8 cellular contexts compared by ENCODE assay signal in the genomic region with DNA sequence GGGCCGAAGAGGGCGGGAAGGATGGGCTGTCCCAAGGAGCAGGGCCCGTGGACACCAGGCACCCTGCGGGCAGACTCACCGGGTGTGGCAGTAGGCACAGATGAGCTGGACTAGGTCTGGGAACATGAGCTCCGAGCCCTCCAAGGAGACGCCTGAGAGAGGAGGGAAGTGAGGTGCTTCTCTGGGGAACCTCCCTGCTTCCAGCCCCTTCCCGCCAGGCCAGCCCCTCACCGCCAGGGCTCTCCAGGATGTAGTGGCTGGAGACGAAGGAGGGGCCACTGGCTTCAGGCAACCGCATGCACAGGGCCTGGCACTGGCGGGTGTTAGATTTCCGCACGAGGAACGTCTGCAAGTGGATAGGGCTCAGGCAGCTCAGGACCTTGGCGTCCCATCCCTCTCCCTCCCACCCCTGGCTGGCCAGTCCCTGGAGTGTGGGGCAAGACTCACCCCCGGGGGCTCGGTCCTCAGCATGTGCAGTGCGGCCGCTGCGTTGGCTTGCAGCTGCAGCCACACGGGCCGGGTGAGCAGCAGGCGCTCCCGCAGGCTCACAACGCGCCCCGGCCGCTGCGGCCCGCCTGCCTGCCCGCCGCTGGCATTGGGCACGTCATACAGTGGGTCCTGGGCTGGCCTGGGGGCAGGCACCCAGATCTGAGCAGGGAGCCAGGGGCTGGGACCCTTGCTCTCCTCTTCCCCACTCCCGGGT. TPM values are rescaled to one million over a fixed set of nuclear protein-coding genes. Genes with fewer than 3 reads are reported as not detected.
DNase-seq lines count a peak whose midpoint lies in the region; ATAC-seq and TF ChIP-seq lines count a peak whose summit lies in the region.

No MANE protein-coding gene starts in this region.

- POLR2A ChIA-PET in activated B cell treated with CpG ODN at 0.5 μM for 24 hours (lab: Charles Lee) = interaction anchor here (0.6 to 1.8 kb wide), 4 partner anchors 8 to 31 kb away, joined by 3 to 9 read pairs (median 4); no protein-coding TSS in a partner anchor

- no peak overlapping the region for H3K27ac ChIP-seq in neutrophil

- DNase-seq in activated T-cell treated with anti-CD3 and anti-CD28 coated beads, Interleukin-2, amount 50 U/mL, for 1 hour = peak; percentile 21
- DNase-seq in activated T-cell treated with anti-CD3 and anti-CD28 coated beads for 4 hours (no peak), activated B cell treated with CpG ODN at 0.5 μM for 24 hours (no peak), fibroblast of villous mesenchyme (ENCODE audit: low read depth) (peak; percentile 72), Ammon's horn (ENCODE audit: low spot score) (no peak), OCI-M2 (lab: John Stamatoyannopoulos, UW; ENCODE audit: unreplicated experiment) (no peak)
- no peak for DNase-seq in NK-92 treated with Interleukin-12 subunit alpha and Interleukin-12 subunit beta, amount 100 ng/mL, for 24 hours (lab: John Stamatoyannopoulos, UW)

- peaks cover 22% of the 10 kb centered on the region in 2 experiments for H3K4me1 ChIP-seq in neutrophil (ENCODE audit: control insufficient read depth in 1 of 2, insufficient read depth in 1 of 2, low read depth in 1 of 2, low read length in 1 of 2)

- H3K4me3 ChIP-seq in fibroblast of villous mesenchyme (ENCODE audit: low read depth, low read length) (peak overlapping the region; percentile 67), neutrophil (ENCODE audit: low read depth in 1 of 2, low read length in 1 of 2) (peak overlapping the region; percentile 8 to 25)

- ATAC-seq in activated B cell treated with CpG ODN at 0.5 μM for 24 hours (ENCODE audit: low read depth) = peak; percentile 29

- H3K27me3 Mint-ChIP-seq in activated B cell treated with CpG ODN at 0.5 μM for 24 hours = peaks cover 6% of the 10 kb centered on the region

- CTCF ChIA-PET in activated B cell treated with CpG ODN at 0.5 μM for 24 hours (lab: Charles Lee) = interaction anchor here (2.4 kb wide), 1 partner anchor 24 kb away, joined by 11 read pairs; no protein-coding TSS in a partner anchor

- TF ChIP-seq CTCF in activated B cell treated with CpG ODN at 0.5 μM for 24 hours (IDR thresholded peaks at IDR 0.05) = no peak
- peak; percentile 7 for TF ChIP-seq CTCF in fibroblast of villous mesenchyme (IDR thresholded peaks at IDR 0.05; ENCODE audit: insufficient read depth, low read depth, low read length)
- TF ChIP-seq CTCF in neutrophil (IDR thresholded peaks at IDR 0.05) = no peak

- H3K9me3 ChIP-seq in neutrophil = no peaks in the 10 kb centered on the region

- H3K4me1 Mint-ChIP-seq in activated B cell treated with CpG ODN at 0.5 μM for 24 hours = peaks cover 22% of the 10 kb centered on the region

- H3K27me3 ChIP-seq in neutrophil = peaks cover 20% of the 10 kb centered on the region

- H3K9me3 Mint-ChIP-seq in activated B cell treated with CpG ODN at 0.5 μM for 24 hours = no peaks in the 10 kb centered on the region

- peaks cover 44% of the 10 kb centered on the region for H3K36me3 ChIP-seq in neutrophil

- intact Hi-C loops in activated B cell treated with CpG ODN at 0.5 μM for 24 hours (cut with micrococcal nuclease) = no loop called here

- H3K36me3 Mint-ChIP-seq in activated B cell treated with CpG ODN at 0.5 μM for 24 hours (ENCODE audit: low read depth) = peaks cover 30% of the 10 kb centered on the region

- H3K4me3 Mint-ChIP-seq in activated B cell treated with CpG ODN at 0.5 μM for 24 hours = peak overlapping the region; percentile 78

- no peak overlapping the region for H3K27ac Mint-ChIP-seq in activated B cell treated with CpG ODN at 0.5 μM for 24 hours

RNA-seq across cellular contexts. Expression of gene RIN1, which starts 0.6 kb away (rescaled TPM):
- total RNA-seq in activated B cell treated with CpG ODN at 0.5 μM for 24 hours (0.76 and 0.98 TPM in 2 replicates), fibroblast of villous mesenchyme (19.0 and 23.8 TPM in 2 replicates)

RNA-seq across cellular contexts. Expression of gene BRMS1, which starts 9.2 kb away (rescaled TPM):
- total RNA-seq in activated B cell treated with CpG ODN at 0.5 μM for 24 hours = 56.9 and 59.2 TPM in 2 replicates
- 42.3 and 47.0 TPM in 2 replicates for total RNA-seq in fibroblast of villous mesenchyme

RNA-seq across cellular contexts. Expression of gene B4GAT1, which starts 11.7 kb away (rescaled TPM):
- total RNA-seq in activated B cell treated with CpG ODN at 0.5 μM for 24 hours (1.9 TPM in 2 replicates), fibroblast of villous mesenchyme (21.6 and 25.0 TPM in 2 replicates)

RNA-seq across cellular contexts. Expression of gene CD248, which starts 18.8 kb away (rescaled TPM):
- total RNA-seq in activated B cell treated with CpG ODN at 0.5 μM for 24 hours (0.22 TPM in 1 of 2 replicates, not detected in the other), fibroblast of villous mesenchyme (85.1 and 108 TPM in 2 replicates)

RNA-seq across cellular contexts. Expression of gene SLC29A2, which starts 35.9 kb away (rescaled TPM):
- total RNA-seq in activated B cell treated with CpG ODN at 0.5 μM for 24 hours (13.5 and 17.1 TPM in 2 replicates), fibroblast of villous mesenchyme (0.64 and 0.86 TPM in 2 replicates)

Comparison
In these comparisons a context has a peak if more than half of its experiments do, and no peak if none do; other contexts are left out.
1. DNase-seq: peak in activated T-cell treated with anti-CD3 and anti-CD28 coated beads, Interleukin-2, amount 50 U/mL, for 1 hour (single experiment) and fibroblast of villous mesenchyme (single experiment); none in activated T-cell treated with anti-CD3 and anti-CD28 coated beads for 4 hours (single experiment), activated B cell treated with CpG ODN at 0.5 μM for 24 hours (single experiment), Ammon's horn (single experiment), NK-92 treated with Interleukin-12 subunit alpha and Interleukin-12 subunit beta, amount 100 ng/mL, for 24 hours (single experiment) and OCI-M2 (single experiment).
2. RNA of gene RIN1, which starts 0.6 kb away (total RNA-seq): 19.0 to 23.8 TPM in fibroblast of villous mesenchyme; 0.76 to 0.98 TPM in activated B cell treated with CpG ODN at 0.5 μM for 24 hours; every median in the first group is over 10 times any median in the second.